Comparison of ENCODE assay signal across 9 cellular contexts in the genomic region with DNA sequence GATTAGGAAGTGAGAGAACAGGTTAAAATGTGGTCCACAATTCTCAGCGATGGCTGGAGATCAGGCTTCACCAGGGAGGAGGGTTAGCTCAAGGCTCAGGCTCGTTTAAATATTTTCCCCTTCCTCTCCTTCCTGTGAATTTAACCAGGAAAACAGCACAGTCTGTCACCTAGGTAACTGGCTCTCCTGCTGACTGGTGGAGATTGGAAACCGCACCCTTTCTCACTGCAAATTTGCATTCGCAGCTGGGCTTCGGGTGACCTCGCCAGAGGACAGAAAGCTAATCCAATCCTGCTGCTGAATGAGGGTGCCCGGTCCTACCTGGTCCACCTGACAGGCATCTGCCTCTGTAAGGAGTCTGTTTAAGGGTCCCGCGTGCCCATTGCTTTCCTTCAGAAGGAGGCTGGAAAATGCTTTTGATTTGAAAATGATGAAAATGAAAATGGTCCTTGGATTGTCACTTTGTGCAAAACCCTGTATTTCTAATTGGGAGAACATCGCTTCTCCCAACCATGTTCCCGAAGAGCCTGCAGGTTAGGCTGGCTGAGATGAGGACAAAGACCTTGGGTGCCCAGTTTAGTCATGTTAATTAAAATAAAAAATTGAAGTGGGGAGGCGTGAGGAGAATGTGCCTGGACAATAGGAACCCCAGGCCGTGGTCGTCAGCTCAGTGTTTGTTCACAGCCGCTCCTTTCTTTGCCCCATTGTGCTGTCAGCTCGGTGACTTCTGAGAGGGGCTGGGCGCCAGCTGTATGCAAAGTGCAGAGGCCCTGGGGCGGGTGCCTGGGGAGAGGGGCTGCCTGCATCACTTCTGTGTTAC. TPM values are rescaled to one million over a fixed set of nuclear protein-coding genes. Genes with fewer than 3 reads are reported as not detected.
A peak's percentile ranks its signal among the peaks of the same experiment; 100 is the strongest.
DNase-seq lines count a peak whose midpoint lies in the region; ATAC-seq, FAIRE-seq and TF ChIP-seq lines count a peak whose summit lies in the region.
"Had no signal": no experiment of that assay in that cellular context is flagged by ENCODE, and none has a peak within 500 bp of the region (broad histone marks: within the 10 kb centered on the region; RNA-seq: fewer than 3 reads in every experiment).

No MANE protein-coding gene starts in this region.

- CTCF ChIA-PET in GM10248 (lab: Yijun Ruan, JAX) = interaction anchor here (1.4 to 3.1 kb wide), 3 partner anchors 9 to 27 kb away, joined by 3 to 20 read pairs (median 4); no protein-coding TSS in a partner anchor

- H3K4me3 ChIP-seq in astrocyte of the cerebellum (ENCODE audit: low read depth, low read length) = no peak overlapping the region
- H3K4me3 ChIP-seq in left lung = no peak overlapping the region
- H3K4me3 ChIP-seq: gastrocnemius medialis had no signal

- DNase-seq in DMS153 treated with DMSO at 0.1 percent for 48 hours (lab: John Stamatoyannopoulos, UW; ENCODE audit: unreplicated experiment) (peak; percentile 49), NCI-H187 (lab: John Stamatoyannopoulos, UW) (peak; percentile 76 to 90), astrocyte of the cerebellum (ENCODE audit: low read depth) (peak; percentile 42), left lung (no peak), frontal cortex (ENCODE audit: low spot score in 2 of 2) (no peak), GM10248 (ENCODE audit: extremely low spot score) (no peak), T-helper 9 cell (no peak)
- DNase-seq in activated naive CD4-positive, alpha-beta T cell treated with Interleukin-2 at 50 U/mL for 16 hours = no peak
- DNase-seq: gastrocnemius medialis had no signal

- peak; percentile 78 for ATAC-seq in left lung
- ATAC-seq: gastrocnemius medialis had no signal

- TF ChIP-seq CTCF in astrocyte of the cerebellum (IDR thresholded peaks at IDR 0.05; ENCODE audit: low read depth, low read length, missing control alignments) (no peak), left lung (IDR thresholded peaks at IDR 0.05) (no peak), GM10248 (IDR thresholded peaks at IDR 0.05; ENCODE audit: control extremely low read depth, extremely low read depth, low read depth, missing control alignments) (no peak)

- H3K36me3 ChIP-seq in left lung = no peaks in the 10 kb centered on the region
- H3K36me3 ChIP-seq: gastrocnemius medialis had no signal

- in situ Hi-C loops in astrocyte of the cerebellum (cut with HindIII; ENCODE audit: low sequenced_read_pairs) = no loop called here

- POLR2A ChIA-PET in GM10248 (lab: Yijun Ruan, JAX) = no interaction called here

- no peak overlapping the region for H3K27ac ChIP-seq in left lung
- H3K27ac ChIP-seq: gastrocnemius medialis had no signal

- FAIRE-seq in frontal cortex (lab: Jason Lieb, UNC) = no peak

- peaks cover 0 to 6% of the 10 kb centered on the region in 2 donors for H3K27me3 ChIP-seq in left lung
- H3K27me3 ChIP-seq: gastrocnemius medialis had no signal

- H3K4me1 ChIP-seq in left lung = no peaks in the 10 kb centered on the region
- H3K4me1 ChIP-seq: gastrocnemius medialis had no signal

- intact Hi-C loops in left lung (cut with DNase I) = no loop called here

- H3K9me3 ChIP-seq in left lung = no peaks in the 10 kb centered on the region
- H3K9me3 ChIP-seq: gastrocnemius medialis had no signal

RNA-seq across cellular contexts. Expression of a gene that starts 43.4 kb away (rescaled TPM):
- total RNA-seq in left lung (10 to 100 TPM in 1 of 2 donors, 1 to 10 TPM in 1; 7.3 to 12.8 TPM), frontal cortex (15.9 TPM)

RNA-seq across cellular contexts. Expression of a gene that starts 52.7 kb away (rescaled TPM):
- 10 to 100 TPM; 41.4 to 45.4 TPM for total RNA-seq in left lung
- 119 TPM for total RNA-seq in frontal cortex

Comparison
In these comparisons a context has a peak if more than half of its experiments do, and no peak if none do; other contexts are left out.
1. DNase-seq: peak in DMS153 treated with DMSO at 0.1 percent for 48 hours (single experiment), NCI-H187 (2 of 2) and astrocyte of the cerebellum (single experiment); none in left lung (0 of 2), frontal cortex (0 of 2), GM10248 (single experiment), activated naive CD4-positive, alpha-beta T cell treated with Interleukin-2 at 50 U/mL for 16 hours (single experiment) and T-helper 9 cell (single experiment).